Comparison of ENCODE assay signal across 21 cellular contexts in the genomic region with DNA sequence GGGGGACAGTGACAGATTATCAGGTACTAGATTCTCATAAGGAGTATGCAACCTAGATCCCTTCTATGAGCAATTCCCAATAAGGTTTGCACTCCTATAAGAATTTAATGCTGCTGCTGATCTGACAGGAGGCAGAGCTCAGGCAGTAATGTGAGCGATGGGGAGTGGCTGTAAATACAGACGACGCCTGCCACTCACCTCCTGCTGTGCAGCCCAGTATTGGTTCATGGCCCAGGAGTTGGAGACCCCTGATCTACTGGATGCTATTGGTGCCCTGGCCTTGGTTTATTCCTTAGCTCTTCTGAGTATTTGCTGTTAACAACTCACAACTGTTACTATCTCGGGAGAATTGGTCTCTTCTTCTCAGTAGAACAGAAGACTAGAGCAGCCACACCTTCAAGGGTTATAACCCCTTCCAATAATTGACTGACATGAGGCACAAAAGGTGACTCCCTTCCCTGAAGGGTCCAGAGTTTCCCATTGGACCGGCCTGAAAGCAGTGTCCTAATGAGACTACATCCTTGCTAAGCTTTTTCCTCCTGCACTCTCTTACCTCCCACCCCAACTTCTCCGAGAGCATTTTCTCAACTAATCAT. TPM values are rescaled to one million over a fixed set of nuclear protein-coding genes. Genes with fewer than 3 reads are reported as not detected.
DNase-seq lines count a peak whose midpoint lies in the region; ATAC-seq, FAIRE-seq and TF ChIP-seq lines count a peak whose summit lies in the region.
"Had no signal": no experiment of that assay in that cellular context is flagged by ENCODE, and none has a peak within 500 bp of the region (broad histone marks: within the 10 kb centered on the region; RNA-seq: fewer than 3 reads in every experiment).

No MANE protein-coding gene starts in this region.

- no peak overlapping the region for H4K5ac ChIP-seq in H1 (ENCODE audit: insufficient read length, low read depth, low read length)

- peak; percentile 5 for DNase-seq in DMS53 (lab: John Stamatoyannopoulos, UW)
- DNase-seq in DMS53 treated with DMSO at 0.1 percent for 48 hours (lab: John Stamatoyannopoulos, UW; ENCODE audit: unreplicated experiment), result no peak
- peak; percentile 6 for DNase-seq in NT2/D1 (ENCODE audit: low read depth, low spot score)
- DNase-seq in H1 (ENCODE audit: low read depth in 1 of 2, low spot score in 2 of 2), result no peak
- no peak for DNase-seq in neural progenitor cell (ENCODE audit: low spot score)
- no peak for DNase-seq in T1000 (lab: John Stamatoyannopoulos, UW)
- DNase-seq: 8988T, COR-L47, DMS79 treated with DMSO at 0.1 percent for 48 hours, GDM1, NCI-H1436, NCI-H2107, NCI-H226, SHP77 had no signal

- H3K4me1 ChIP-seq in NT2/D1 (ENCODE audit: insufficient read depth, insufficient read length), result no peaks in the 10 kb centered on the region
- H3K4me1 ChIP-seq in H1 (replicated peaks in 1 of 4; ENCODE audit: control insufficient read depth in 3 of 4, insufficient read depth in 4 of 4, low read length in 3 of 4), result no peaks in the 10 kb centered on the region; a peak in 1 of 7 replicates
- H3K4me1 ChIP-seq in neural progenitor cell, result no peaks in the 10 kb centered on the region
- H3K4me1 ChIP-seq: BLaER1 treated with 17β-estradiol and CSF1 and Interleukin-3, amounts not matched to agents 10 nM and 100 nM had no signal

- no peak overlapping the region for H2BK120ac ChIP-seq in H1 (replicated peaks; ENCODE audit: low read depth, low read length)

- H3K36me3 ChIP-seq in NT2/D1 (ENCODE audit: insufficient read depth, insufficient read length, low read length), result no peaks in the 10 kb centered on the region
- H3K36me3 ChIP-seq in H1 (ENCODE audit: control insufficient read depth in 2 of 4, insufficient read depth in 4 of 4, low read length in 3 of 4), result no peaks in the 10 kb centered on the region
- H3K36me3 ChIP-seq in neural progenitor cell, result no peaks in the 10 kb centered on the region
- H3K36me3 ChIP-seq: BLaER1 treated with 17β-estradiol and CSF1 and Interleukin-3, amounts not matched to agents 10 nM and 100 nM had no signal

- H3K4me3 ChIP-seq in NT2/D1 (ENCODE audit: insufficient read length, low read depth) (no peak overlapping the region), H1 (ENCODE audit: extremely low read depth in 1 of 4, insufficient read depth in 2 of 4, low read depth in 3 of 4, low read length in 4 of 4) (no peak overlapping the region), neural progenitor cell (no peak overlapping the region)
- H3K4me3 ChIP-seq: BLaER1 treated with 17β-estradiol and CSF1 and Interleukin-3, amounts not matched to agents 10 nM and 100 nM had no signal

- H4K20me1 ChIP-seq in H1 (replicated peaks in 1 of 2; ENCODE audit: control insufficient read depth in 1 of 2, insufficient read depth in 2 of 2, low read length in 2 of 2) (no peaks in the 10 kb centered on the region), neural progenitor cell (ENCODE audit: low read depth) (no peaks in the 10 kb centered on the region)
- H4K20me1 ChIP-seq: BLaER1 treated with 17β-estradiol and CSF1 and Interleukin-3, amounts not matched to agents 10 nM and 100 nM had no signal

- POLR2A ChIA-PET in H1 (lab: Charles Lee; ENCODE audit: partially characterized antibody), result interaction anchor here (1.3 to 1.4 kb wide), 2 partner anchors 14 to 17 kb away, joined by 3 read pairs; no protein-coding TSS in a partner anchor

- H3K23ac ChIP-seq in H1 (ENCODE audit: insufficient read length), result no peak overlapping the region

- no peak overlapping the region for H3K4ac ChIP-seq in H1 (replicated peaks; ENCODE audit: insufficient read length, low read depth, low read length)

- H3K18ac ChIP-seq in H1 (ENCODE audit: extremely low read depth, low read length), result no peak overlapping the region

- ATAC-seq in GM18861 (IDR thresholded peaks at IDR 0.05; ENCODE audit: unreplicated experiment), result no peak
- no peak for ATAC-seq in GM21447 (IDR thresholded peaks at IDR 0.05; ENCODE audit: unreplicated experiment)

- no peak overlapping the region for H4K91ac ChIP-seq in H1 (replicated peaks; ENCODE audit: insufficient read length, low read length)

- H3F3A ChIP-seq in neural progenitor cell (ENCODE audit: low read depth), result no peaks in the 10 kb centered on the region

- FAIRE-seq in H1 (lab: Jason Lieb, UNC), result no peak
- FAIRE-seq: GM12892, H54, RCC 7860 had no signal

- no peaks in the 10 kb centered on the region for H3K27me3 ChIP-seq in NT2/D1 (ENCODE audit: insufficient read depth, insufficient read length)
- no peaks in the 10 kb centered on the region for H3K27me3 ChIP-seq in H1 (replicated peaks in 1 of 4; ENCODE audit: control insufficient read depth in 3 of 4, extremely low read depth in 1 of 4, insufficient read depth in 3 of 4, low read length in 3 of 4)
- peaks cover 12% of the 10 kb centered on the region for H3K27me3 ChIP-seq in neural progenitor cell
- H3K27me3 ChIP-seq: BLaER1 treated with 17β-estradiol and CSF1 and Interleukin-3, amounts not matched to agents 10 nM and 100 nM had no signal

- H3K23me2 ChIP-seq in H1 (ENCODE audit: low read depth, low read length), result no peaks in the 10 kb centered on the region

- H2BK12ac ChIP-seq in H1 (ENCODE audit: low read depth, low read length), result no peak overlapping the region

- no peak overlapping the region for H2BK20ac ChIP-seq in H1 (ENCODE audit: low read length)

- WGBS in H1 (ENCODE audit: extremely low coverage in 1 of 2, insufficient coverage in 1 of 2, insufficient read length in 1 of 2, insufficient replicate concordance in 2 of 2, low coverage in 1 of 2, low lambda C conversion rate in 2 of 2, missing lambda C conversion rate in 1 of 2), 2 experiments, result 75% methylated on average over 6 of the region's 6 CpGs; no CpG with 5 or more reads in 1 of the 2 experiments

- no peak overlapping the region for H3K14ac ChIP-seq in H1 (ENCODE audit: insufficient read length)

- H3K9ac ChIP-seq in NT2/D1 (ENCODE audit: insufficient read length, low read depth), result no peak overlapping the region
- no peak overlapping the region for H3K9ac ChIP-seq in H1 (replicated peaks in 1 of 4; ENCODE audit: extremely low read depth in 1 of 4, low read depth in 3 of 4, low read length in 3 of 4)
- H3K9ac ChIP-seq in neural progenitor cell, result no peak overlapping the region
- H3K9ac ChIP-seq: BLaER1 treated with 17β-estradiol and CSF1 and Interleukin-3, amounts not matched to agents 10 nM and 100 nM had no signal

- no peaks in the 10 kb centered on the region for H3K79me1 ChIP-seq in H1 (ENCODE audit: low read depth, low read length)

- H3K79me2 ChIP-seq in H1 (ENCODE audit: control insufficient read depth in 1 of 2, insufficient read depth in 2 of 2, low read length in 2 of 2) (no peaks in the 10 kb centered on the region), neural progenitor cell (ENCODE audit: low read depth) (no peaks in the 10 kb centered on the region)

- no peak for TF ChIP-seq EP300 in H1 (IDR thresholded peaks at IDR 0.05; ENCODE audit: borderline replicate concordance in 1 of 2, low read depth in 2 of 2, low read length in 2 of 2)

- TF ChIP-seq RAD21 in H1 (IDR thresholded peaks at IDR 0.05 in 1 of 2, conservative IDR thresholded peaks at IDR 0.05 in 1 of 2; ENCODE audit: low read depth in 2 of 2, low read length in 2 of 2), result no peak

- H2BK5ac ChIP-seq in H1 (ENCODE audit: low read depth, low read length), result no peak overlapping the region

- no peak for TF ChIP-seq CTCF in H1 (IDR thresholded peaks at IDR 0.05; ENCODE audit: control extremely low read depth in 1 of 3, insufficient read depth in 1 of 3, low read depth in 1 of 3, low read length in 3 of 3)
- no peak for TF ChIP-seq CTCF in neural progenitor cell (IDR thresholded peaks at IDR 0.05)

- H3K9me3 ChIP-seq in NT2/D1 (ENCODE audit: insufficient read depth, low read length) (no peaks in the 10 kb centered on the region), H1 (ENCODE audit: insufficient read depth in 2 of 2, low read depth in 1 of 2, low read length in 1 of 2) (no peaks in the 10 kb centered on the region), neural progenitor cell (ENCODE audit: low read depth) (no peaks in the 10 kb centered on the region)

- CTCF ChIA-PET in H1 (lab: Charles Lee; ENCODE audit: partially characterized antibody), result interaction anchor here (2.4 kb wide), 1 partner anchor 18 kb away, joined by 12 read pairs; no protein-coding TSS in a partner anchor

- H3K9me3 Mint-ChIP-seq in neural progenitor cell, result no peaks in the 10 kb centered on the region
- H3K9me3 Mint-ChIP-seq: IgD-negative memory B cell had no signal

- no peak overlapping the region for H3K56ac ChIP-seq in H1 (replicated peaks; ENCODE audit: insufficient read length, low read depth, low read length)

- H2BK15ac ChIP-seq in H1 (ENCODE audit: low read length), result no peak overlapping the region

- no peak overlapping the region for H4K8ac ChIP-seq in H1 (ENCODE audit: extremely low read depth, insufficient read depth, low read length)

- H3K27me3 Mint-ChIP-seq in neural progenitor cell (ENCODE audit: insufficient read depth, low read depth), result peaks cover 3% of the 10 kb centered on the region

- peaks cover 5% of the 10 kb centered on the region for H3K4me1 Mint-ChIP-seq in neural progenitor cell
- H3K4me1 Mint-ChIP-seq: IgD-negative memory B cell had no signal

- H2AK5ac ChIP-seq in H1 (ENCODE audit: low read depth, low read length), result no peak overlapping the region

- H2AFZ ChIP-seq in H1 (ENCODE audit: low read length) (0 out of 2 replicates have a peak overlapping the region, but pooled peaks have one; percentile 81), neural progenitor cell (replicated peaks) (no peak overlapping the region)

- no peak for TF ChIP-seq POLR2A in H1 (IDR thresholded peaks at IDR 0.05; ENCODE audit: control extremely low read depth in 1 of 2, low read depth in 2 of 2, low read length in 2 of 2)

- peak overlapping the region; percentile 17 for H3K27ac Mint-ChIP-seq in neural progenitor cell
- H3K27ac Mint-ChIP-seq: IgD-negative memory B cell had no signal

- H3K36me3 Mint-ChIP-seq in neural progenitor cell, result no peaks in the 10 kb centered on the region
- H3K36me3 Mint-ChIP-seq: IgD-negative memory B cell had no signal

- H3K4me2 ChIP-seq in H1 (ENCODE audit: insufficient read depth in 1 of 2, low read depth in 2 of 2, low read length in 2 of 2) (0 out of 4 replicates have a peak overlapping the region, but pooled peaks of 1 of the 2 experiments have one; percentile 3), neural progenitor cell (no peak overlapping the region)
- H3K4me2 ChIP-seq: BLaER1 treated with 17β-estradiol and CSF1 and Interleukin-3, amounts not matched to agents 10 nM and 100 nM had no signal

- no peak overlapping the region for H3K4me3 Mint-ChIP-seq in neural progenitor cell

- no peak overlapping the region for H3K27ac ChIP-seq in H1 (ENCODE audit: low read depth, low read length)
- no peak overlapping the region for H3K27ac ChIP-seq in neural progenitor cell
- H3K27ac ChIP-seq: BLaER1 treated with 17β-estradiol and CSF1 and Interleukin-3, amounts not matched to agents 10 nM and 100 nM had no signal

RNA-seq across cellular contexts. Expression of gene RBM26, which starts 35.0 kb away (rescaled TPM):
- 64.3 and 65.5 TPM in 2 replicates for total RNA-seq in H1 (2021; fragmentation: NEBNext Ultra II Directional; extraction: Animal tissue kit (Norgen Biotek cat#: 25700))
- polyA plus RNA-seq in H1 (2011; rRNA removed), result 15.0 and 20.3 TPM in 2 replicates
- 24.5 TPM for polyA plus RNA-seq in H1 (2011; cell fraction: cytosol; rRNA removed)
- polyA plus RNA-seq in H1 (2011; cell fraction: nucleus; rRNA removed), result 30.2 TPM
- 23.4 to 44.0 TPM (median 28.1 TPM) in 4 replicates for polyA plus RNA-seq in H1 (2012, experiment 1 of 2)
- polyA plus RNA-seq in H1 (2012, experiment 2 of 2), result 2.5 TPM
- polyA plus RNA-seq in H1 (2013, experiment 1 of 2), result 50.5 TPM
- polyA plus RNA-seq in H1 (2013, experiment 2 of 2), result 41.9 TPM
- polyA minus RNA-seq in H1 (2011; rRNA and poly(A)+ RNA removed), result 34.8 and 35.5 TPM in 2 replicates
- polyA minus RNA-seq in H1 (2011; cell fraction: cytosol; rRNA and poly(A)+ RNA removed), result 21.1 TPM
- polyA minus RNA-seq in H1 (2011; cell fraction: nucleus; rRNA and poly(A)+ RNA removed), result 92.9 TPM
- total RNA-seq in neural progenitor cell (ENCODE audit: low replicate concordance), result 80.7 and 136 TPM in 2 replicates

RNA-seq across cellular contexts. Expression of gene NDFIP2, which starts 39.9 kb away (rescaled TPM):
- total RNA-seq in H1 (2021; fragmentation: NEBNext Ultra II Directional; extraction: Animal tissue kit (Norgen Biotek cat#: 25700)), result 30.4 and 32.9 TPM in 2 replicates
- polyA plus RNA-seq in H1 (2011; rRNA removed), result 8.3 and 11.1 TPM in 2 replicates
- polyA plus RNA-seq in H1 (2011; cell fraction: cytosol; rRNA removed), result 9.7 TPM
- polyA plus RNA-seq in H1 (2011; cell fraction: nucleus; rRNA removed), result 15.7 TPM
- polyA plus RNA-seq in H1 (2012, experiment 1 of 2), result 14.1 to 19.8 TPM (median 17.1 TPM) in 4 replicates
- 2.1 TPM for polyA plus RNA-seq in H1 (2012, experiment 2 of 2)
- polyA plus RNA-seq in H1 (2013, experiment 1 of 2), result 26.8 TPM
- polyA plus RNA-seq in H1 (2013, experiment 2 of 2), result 29.9 TPM
- 18.4 and 29.1 TPM in 2 replicates for polyA minus RNA-seq in H1 (2011; rRNA and poly(A)+ RNA removed)
- polyA minus RNA-seq in H1 (2011; cell fraction: cytosol; rRNA and poly(A)+ RNA removed), result 18.4 TPM
- polyA minus RNA-seq in H1 (2011; cell fraction: nucleus; rRNA and poly(A)+ RNA removed), result 20.5 TPM
- total RNA-seq in neural progenitor cell (ENCODE audit: low replicate concordance), result 16.8 and 25.4 TPM in 2 replicates
- polyA plus RNA-seq: IgD-negative memory B cell had no signal

Comparison
In these comparisons a context has a peak if more than half of its experiments do, and no peak if none do; other contexts are left out.
1. DNase-seq: peak in DMS53 (single experiment) and NT2/D1 (single experiment); none in DMS53 treated with DMSO at 0.1 percent for 48 hours (single experiment), H1 (0 of 2), neural progenitor cell (single experiment) and T1000 (single experiment).